In genomic region chr5:37736397-37736796, GRCh38 we compare ENCODE assay signal across 15 cellular contexts.
DNase-seq lines count a peak whose midpoint lies in the region; ATAC-seq and TF ChIP-seq lines count a peak whose summit lies in the region.
"Had no signal": no experiment of that assay in that cellular context is flagged by ENCODE, and none has a peak within 500 bp of the region (broad histone marks: within the 10 kb centered on the region; RNA-seq: fewer than 3 reads in every experiment).

No MANE protein-coding gene starts in this region.

- no peaks in the 10 kb centered on the region; the same call in 1 of the 2 replicates for H3K9me3 ChIP-seq in SJCRH30 (replicated peaks)

- no peaks in the 10 kb centered on the region for H3K27me3 Mint-ChIP-seq in osteocyte (ENCODE audit: unreplicated experiment)
- H3K27me3 Mint-ChIP-seq: CD4-positive, alpha-beta memory T cell had no signal

- H3K36me3 Mint-ChIP-seq in osteocyte (ENCODE audit: unreplicated experiment), result peaks cover 6% of the 10 kb centered on the region

- TF ChIP-seq CTCF in dorsolateral prefrontal cortex (IDR thresholded peaks at IDR 0.05 in 54 of 56, conservative IDR thresholded peaks at IDR 0.05 in 2 of 56; ENCODE audit: low read depth in 1 of 56, partially characterized antibody in 56 of 56) (no peak), osteocyte (IDR thresholded peaks at IDR 0.05) (no peak)

- H3K4me1 ChIP-seq in ACC112 (ENCODE audit: control insufficient read depth, insufficient read depth, low read length, unreplicated experiment) (peaks cover 42% of the 10 kb centered on the region), SJCRH30 (peaks cover 53% of the 10 kb centered on the region)

- no peaks in the 10 kb centered on the region for H3K79me2 ChIP-seq in ACC112 (ENCODE audit: control insufficient read depth, insufficient read depth, low read length, unreplicated experiment)

- H3K4me3 Mint-ChIP-seq in osteocyte (ENCODE audit: unreplicated experiment), result no peak overlapping the region
- H3K4me3 Mint-ChIP-seq: CD4-positive, alpha-beta memory T cell; GM23338 had no signal

- DNase-seq in SJCRH30, result peak in 1 of 2 experiments; percentile 60
- DNase-seq in dorsolateral prefrontal cortex, result no peak
- no peak for DNase-seq in osteocyte (ENCODE audit: extremely low spot score, unreplicated experiment)
- no peak for DNase-seq in activated CD4-positive, alpha-beta T cell treated with anti-CD3 and anti-CD28 coated beads, Interleukin-2, amount 50 U/mL, for 48 hours
- DNase-seq in DMS153 (lab: John Stamatoyannopoulos, UW), result no peak
- DNase-seq: CD4-positive, alpha-beta memory T cell; DND-41; GDM1; NCI-H1048; NCI-H774; SHP77 treated with DMSO at 0.1 percent for 48 hours had no signal

- ATAC-seq in HG03439 (IDR thresholded peaks at IDR 0.05; ENCODE audit: unreplicated experiment), result no peak
- ATAC-seq: GM23338 had no signal

- no peaks in the 10 kb centered on the region for H3K36me3 ChIP-seq in ACC112 (ENCODE audit: insufficient read depth, low read length)
- H3K36me3 ChIP-seq in SJCRH30, result 0 out of 2 replicates have a peak, but pooled peaks cover 4% of the 10 kb centered on the region

- no peak overlapping the region for H3K4me3 ChIP-seq in ACC112 (ENCODE audit: low read depth, low read length)
- no peak overlapping the region for H3K4me3 ChIP-seq in SJCRH30
- H3K4me3 ChIP-seq in dorsolateral prefrontal cortex, result peak overlapping the region in 43 of 59 donors; percentile 1 to 59 (median 31)
- H3K4me3 ChIP-seq: GM23338 had no signal

- H3K27me3 ChIP-seq in ACC112 (ENCODE audit: insufficient read depth, low read length) (no peaks in the 10 kb centered on the region), SJCRH30 (no peaks in the 10 kb centered on the region), dorsolateral prefrontal cortex (no peaks in the 10 kb centered on the region)

- peak overlapping the region; percentile 25; the same call in 1 of the 2 replicates for H3K27ac ChIP-seq in ACC112 (ENCODE audit: low read depth, low read length)
- peak overlapping the region; percentile 96 for H3K27ac ChIP-seq in SJCRH30
- peak overlapping the region in 56 of 59 donors; percentile 1 to 89 (median 73) for H3K27ac ChIP-seq in dorsolateral prefrontal cortex
- H3K27ac ChIP-seq: HL-60 had no signal

- H3K4me1 Mint-ChIP-seq in osteocyte (ENCODE audit: unreplicated experiment), result peaks cover 49% of the 10 kb centered on the region
- H3K4me1 Mint-ChIP-seq: GM23338 had no signal

- H2AFZ ChIP-seq in ACC112 (ENCODE audit: low read length, unreplicated experiment), result no peak overlapping the region
- H2AFZ ChIP-seq: GM23338 had no signal

- intact Hi-C loops in dorsolateral prefrontal cortex (cut with DNase I), result no loop called here

- no peaks in the 10 kb centered on the region for H3K9me3 Mint-ChIP-seq in osteocyte (ENCODE audit: unreplicated experiment)
- H3K9me3 Mint-ChIP-seq: CD4-positive, alpha-beta memory T cell; GM23338 had no signal

- peak overlapping the region; percentile 54 for H3K27ac Mint-ChIP-seq in osteocyte (ENCODE audit: unreplicated experiment)
- H3K27ac Mint-ChIP-seq: CD4-positive, alpha-beta memory T cell; GM23338 had no signal

Comparison
In these comparisons a context has a peak if more than half of its experiments do, and no peak if none do; other contexts are left out.
1. H3K27ac ChIP-seq: peak in every context shown above with its lines; median percentile 96 in SJCRH30; 73 in dorsolateral prefrontal cortex; 25 in ACC112.
2. H3K4me3 ChIP-seq: peak in dorsolateral prefrontal cortex (43 of 59); none in ACC112 (single experiment) and SJCRH30 (single experiment).